13 cellular contexts compared by ENCODE assay signal in genomic region chr11:16611395-16612233, GRCh38.
DNase-seq lines count a peak whose midpoint lies in the region; ATAC-seq, FAIRE-seq and TF ChIP-seq lines count a peak whose summit lies in the region.
"Had no signal": no experiment of that assay in that cellular context is flagged by ENCODE, and none has a peak within 500 bp of the region (broad histone marks: within the 10 kb centered on the region; RNA-seq: fewer than 3 reads in every experiment).

No MANE protein-coding gene starts in this region.

- H3K27me3 Mint-ChIP-seq in CD4-positive, alpha-beta T cell, result peaks cover 55% of the 10 kb centered on the region
- H3K27me3 Mint-ChIP-seq in Calu3 (ENCODE audit: unreplicated experiment), result peaks cover 28% of the 10 kb centered on the region

- POLR2A ChIA-PET in CD4-positive, alpha-beta T cell (lab: Charles Lee), result no interaction called here

- intact Hi-C loops in CD4-positive, alpha-beta T cell (cut with DNase I, micrococcal nuclease), result loop anchor here (5.0 to 10.0 kb wide), 4 partner anchors 667 to 1507 kb away; no protein-coding TSS in a partner anchor
- intact Hi-C loops in kidney (cut with DNase I), result no loop called here
- intact Hi-C loops in Calu3 (cut with micrococcal nuclease; ENCODE audit: unreplicated experiment), result loop anchor here (2.0 to 10.0 kb wide), 3 partner anchors 759 to 1284 kb away; no protein-coding TSS in a partner anchor
- intact Hi-C loops in posterior vena cava (cut with DNase I), result loop anchor here (10.0 kb wide), 2 partner anchors 967 to 1287 kb away; no protein-coding TSS in a partner anchor

- CTCF ChIA-PET in CD4-positive, alpha-beta T cell (lab: Charles Lee), result no interaction called here
- CTCF ChIA-PET in Calu3 (lab: Charles Lee), result no interaction called here

- TF ChIP-seq CTCF in CD4-positive, alpha-beta T cell (IDR thresholded peaks at IDR 0.05), result no peak
- TF ChIP-seq CTCF in kidney (IDR thresholded peaks at IDR 0.05; ENCODE audit: borderline replicate concordance, extremely low read depth, insufficient read depth) (no peak), Calu3 (IDR thresholded peaks at IDR 0.05; ENCODE audit: unreplicated experiment) (no peak)

- ATAC-seq in CD4-positive, alpha-beta T cell (ENCODE audit: poor library complexity), result no peak
- no peak for ATAC-seq in GM18502 (IDR thresholded peaks at IDR 0.05; ENCODE audit: poor library complexity, unreplicated experiment)

- BruUV-seq in Calu3 (replicated peaks; lab: Mats Ljungman, UMichigan), result no TSS peak

- H3K9me3 Mint-ChIP-seq in CD4-positive, alpha-beta T cell, result no peaks in the 10 kb centered on the region
- no peaks in the 10 kb centered on the region for H3K9me3 Mint-ChIP-seq in Calu3 (ENCODE audit: low read depth, unreplicated experiment)

- H3K4me3 ChIP-seq in H7 (ENCODE audit: insufficient read depth, low read depth, low read length), result no peak overlapping the region
- peak overlapping the region; percentile 59 to 70 for H3K4me3 ChIP-seq in kidney (ENCODE audit: low read length in 2 of 2)
- no peak overlapping the region for H3K4me3 ChIP-seq in SJCRH30
- H3K4me3 ChIP-seq: lung had no signal

- H3K4me1 Mint-ChIP-seq in CD4-positive, alpha-beta T cell (ENCODE audit: low read depth), result peaks cover 34% of the 10 kb centered on the region
- peaks cover 12% of the 10 kb centered on the region for H3K4me1 Mint-ChIP-seq in Calu3 (ENCODE audit: low read depth, unreplicated experiment)

- no peak for DNase-seq in CD4-positive, alpha-beta T cell
- DNase-seq in H7 (peak; percentile 57), OCI-M1 (lab: John Stamatoyannopoulos, UW) (peak; percentile 32), kidney (no peak), Calu3 (no peak), SJCRH30 (no peak), posterior vena cava (ENCODE audit: low spot score) (no peak)
- DNase-seq: amniotic stem cell; effector CD4-positive, alpha-beta T cell; NCI-H1417 treated with DMSO at 0.1 percent for 48 hours had no signal

- no peak for FAIRE-seq in kidney (lab: Jason Lieb, UNC)

- no peak overlapping the region for H3K27ac Mint-ChIP-seq in CD4-positive, alpha-beta T cell
- no peak overlapping the region for H3K27ac Mint-ChIP-seq in Calu3 (ENCODE audit: unreplicated experiment)

- H3K4me3 Mint-ChIP-seq in CD4-positive, alpha-beta T cell, result peak overlapping the region; percentile 3
- no peak overlapping the region for H3K4me3 Mint-ChIP-seq in Calu3 (ENCODE audit: low read depth, unreplicated experiment)

- peaks cover 6% of the 10 kb centered on the region for H3K9me3 ChIP-seq in CD4-positive, alpha-beta T cell (ENCODE audit: control insufficient read depth, low read length)
- H3K9me3 ChIP-seq in kidney (ENCODE audit: control insufficient read depth in 1 of 2, low read length in 2 of 2) (no peaks in the 10 kb centered on the region), SJCRH30 (replicated peaks) (no peaks in the 10 kb centered on the region)
- H3K9me3 ChIP-seq: Peyer's patch had no signal

- H3K36me3 ChIP-seq in H7 (replicated peaks; ENCODE audit: control insufficient read depth, insufficient read depth, low read length) (no peaks in the 10 kb centered on the region), kidney (ENCODE audit: control insufficient read depth in 1 of 2, insufficient read depth in 2 of 2, low read length in 2 of 2) (no peaks in the 10 kb centered on the region), SJCRH30 (no peaks in the 10 kb centered on the region)
- H3K36me3 ChIP-seq: Peyer's patch had no signal

- H3K4me1 ChIP-seq in kidney (ENCODE audit: control insufficient read depth in 1 of 2, insufficient read depth in 1 of 2, low read depth in 1 of 2, low read length in 2 of 2) (peaks cover 0 to 10% of the 10 kb centered on the region in 2 donors), SJCRH30 (no peaks in the 10 kb centered on the region)

- no peaks in the 10 kb centered on the region for H3K36me3 Mint-ChIP-seq in CD4-positive, alpha-beta T cell (ENCODE audit: low read depth)
- peaks cover 18% of the 10 kb centered on the region for H3K36me3 Mint-ChIP-seq in Calu3 (ENCODE audit: insufficient read depth, unreplicated experiment)

- H3K27me3 ChIP-seq in CD4-positive, alpha-beta T cell (ENCODE audit: control insufficient read depth, insufficient read depth, low read length), result peaks cover 92% of the 10 kb centered on the region
- H3K27me3 ChIP-seq in H7 (ENCODE audit: control insufficient read depth, insufficient read depth, low read length) (peaks cover 96% of the 10 kb centered on the region), SJCRH30 (peaks cover 24% of the 10 kb centered on the region)

- no peak overlapping the region for H3K9ac ChIP-seq in kidney (ENCODE audit: low read length in 2 of 2)

- H3K27ac ChIP-seq in CD4-positive, alpha-beta T cell (ENCODE audit: low read depth, low read length), result no peak overlapping the region
- H3K27ac ChIP-seq in kidney (ENCODE audit: low read depth in 2 of 2, low read length in 2 of 2), result no peak overlapping the region
- H3K27ac ChIP-seq in SJCRH30, result no peak overlapping the region
- H3K27ac ChIP-seq: Peyer's patch had no signal

Comparison
In these comparisons a context has a peak if more than half of its experiments do, and no peak if none do; other contexts are left out.
1. DNase-seq: peak in H7 (single experiment) and OCI-M1 (single experiment); none in CD4-positive, alpha-beta T cell (0 of 10), kidney (single experiment), Calu3 (single experiment), SJCRH30 (0 of 2) and posterior vena cava (single experiment).
2. H3K4me3 ChIP-seq: peak in kidney (2 of 2); none in H7 (single experiment) and SJCRH30 (single experiment).